Comparison of ENCODE assay signal across 1 cellular context in genomic region chr1:16063226-16063829, GRCh38.
TF ChIP-seq lines count a peak whose summit lies in the region.

No MANE protein-coding gene starts in this region.

TF ChIP-seq in H1, 55 proteins besides CTCF, POLR2A, EP300 and RAD21:
- TF ChIP-seq TBP (IDR thresholded peaks at IDR 0.05; ENCODE audit: low read depth, low read length) (no peak), SIRT6 (IDR thresholded peaks at IDR 0.05; ENCODE audit: low read length) (no peak), KDM4A (IDR thresholded peaks at IDR 0.05; ENCODE audit: low read depth, low read length, severe bottlenecking) (no peak), CHD7 (IDR thresholded peaks at IDR 0.05; ENCODE audit: insufficient replicate concordance, low read length) (no peak), PHF8 (conservative IDR thresholded peaks at IDR 0.05; ENCODE audit: low read depth, low read length) (no peak), HDAC6 (IDR thresholded peaks at IDR 0.05; ENCODE audit: low read depth, low read length) (no peak), TAF1 (IDR thresholded peaks at IDR 0.05; ENCODE audit: low read depth, low read length) (no peak), RFX5 (IDR thresholded peaks at IDR 0.05; ENCODE audit: borderline replicate concordance, low read depth, low read length) (no peak), HDAC2 (IDR thresholded peaks at IDR 0.05; ENCODE audit: borderline replicate concordance in 1 of 2, low read depth in 2 of 2, low read length in 2 of 2) (no peak), SP1 (IDR thresholded peaks at IDR 0.05; ENCODE audit: low read depth, low read length) (no peak), BRCA1 (IDR thresholded peaks at IDR 0.05; ENCODE audit: low read depth, low read length) (no peak), CREB1 (IDR thresholded peaks at IDR 0.05) (no peak), SRF (IDR thresholded peaks at IDR 0.05; ENCODE audit: low read depth, low read length) (no peak), TAF7 (optimal IDR thresholded peaks at IDR 0.05; ENCODE audit: borderline replicate concordance, low read depth, low read length) (no peak), CHD2 (IDR thresholded peaks at IDR 0.05; ENCODE audit: low read length) (no peak), CEBPB (IDR thresholded peaks at IDR 0.05; ENCODE audit: low read depth, low read length) (no peak)
- TF ChIP-seq, protein P1, sequence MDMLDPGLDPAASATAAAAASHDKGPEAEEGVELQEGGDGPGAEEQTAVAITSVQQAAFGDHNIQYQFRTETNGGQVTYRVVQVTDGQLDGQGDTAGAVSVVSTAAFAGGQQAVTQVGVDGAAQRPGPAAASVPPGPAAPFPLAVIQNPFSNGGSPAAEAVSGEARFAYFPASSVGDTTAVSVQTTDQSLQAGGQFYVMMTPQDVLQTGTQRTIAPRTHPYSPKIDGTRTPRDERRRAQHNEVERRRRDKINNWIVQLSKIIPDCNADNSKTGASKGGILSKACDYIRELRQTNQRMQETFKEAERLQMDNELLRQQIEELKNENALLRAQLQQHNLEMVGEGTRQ (IDR thresholded peaks at IDR 0.05; ENCODE audit: low read length), result no peak
- TF ChIP-seq, protein P2, sequence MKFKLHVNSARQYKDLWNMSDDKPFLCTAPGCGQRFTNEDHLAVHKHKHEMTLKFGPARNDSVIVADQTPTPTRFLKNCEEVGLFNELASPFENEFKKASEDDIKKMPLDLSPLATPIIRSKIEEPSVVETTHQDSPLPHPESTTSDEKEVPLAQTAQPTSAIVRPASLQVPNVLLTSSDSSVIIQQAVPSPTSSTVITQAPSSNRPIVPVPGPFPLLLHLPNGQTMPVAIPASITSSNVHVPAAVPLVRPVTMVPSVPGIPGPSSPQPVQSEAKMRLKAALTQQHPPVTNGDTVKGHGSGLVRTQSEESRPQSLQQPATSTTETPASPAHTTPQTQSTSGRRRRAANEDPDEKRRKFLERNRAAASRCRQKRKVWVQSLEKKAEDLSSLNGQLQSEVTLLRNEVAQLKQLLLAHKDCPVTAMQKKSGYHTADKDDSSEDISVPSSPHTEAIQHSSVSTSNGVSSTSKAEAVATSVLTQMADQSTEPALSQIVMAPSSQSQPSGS (IDR thresholded peaks at IDR 0.05; ENCODE audit: low read length), result no peak
